Comparison of ENCODE assay signal across 9 cellular contexts in the genomic region with DNA sequence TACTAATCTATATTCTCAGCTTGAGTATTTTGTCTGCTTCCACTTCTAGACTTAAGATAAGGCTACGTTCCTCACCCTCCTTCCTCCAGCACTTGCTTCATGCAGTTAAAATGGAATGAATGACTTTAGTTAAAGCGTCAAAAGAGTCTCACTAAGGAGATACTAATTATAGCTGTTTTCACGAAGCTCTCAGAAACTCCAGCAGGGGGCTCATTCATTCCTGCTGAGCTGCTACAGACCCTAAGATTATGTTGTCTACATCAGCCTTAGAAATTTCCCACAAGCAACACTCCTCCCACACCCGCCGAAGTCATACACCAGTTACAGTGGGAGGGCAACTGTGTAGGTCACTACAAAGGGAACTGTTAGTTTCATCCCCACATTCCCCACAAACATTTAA. TPM values are rescaled to one million over a fixed set of nuclear protein-coding genes. Genes with fewer than 3 reads are reported as not detected.
DNase-seq lines count a peak whose midpoint lies in the region; ATAC-seq, FAIRE-seq and TF ChIP-seq lines count a peak whose summit lies in the region.
"Had no signal": no experiment of that assay in that cellular context is flagged by ENCODE, and none has a peak within 500 bp of the region (broad histone marks: within the 10 kb centered on the region; RNA-seq: fewer than 3 reads in every experiment).

No MANE protein-coding gene starts in this region.

- peak; percentile 75 for TF ChIP-seq CTCF in NB4 (IDR thresholded peaks at IDR 0.05; ENCODE audit: low read depth, low read length)
- TF ChIP-seq CTCF in bronchial epithelial cell (IDR thresholded peaks at IDR 0.05; ENCODE audit: insufficient read depth, low read length, severe bottlenecking), result peak; percentile 17
- TF ChIP-seq CTCF in omental fat pad (IDR thresholded peaks at IDR 0.05), result no peak

- no peaks in the 10 kb centered on the region for H3K27me3 ChIP-seq in bronchial epithelial cell (ENCODE audit: control insufficient read depth, insufficient read depth, low read length)

- peak; percentile 8 for DNase-seq in NCI-H2171 treated with DMSO at 0.1 percent for 48 hours (lab: John Stamatoyannopoulos, UW)
- no peak for DNase-seq in NCI-H2171 (lab: John Stamatoyannopoulos, UW)
- DNase-seq in NB4 (ENCODE audit: low read depth), result peak; percentile 77
- peak; percentile 28 for DNase-seq in bronchial epithelial cell (ENCODE audit: low read depth)
- DNase-seq in omental fat pad (ENCODE audit: low spot score), result no peak
- DNase-seq in NCI-H146 treated with DMSO at 0.1 percent for 48 hours (lab: John Stamatoyannopoulos, UW; ENCODE audit: unreplicated experiment), result no peak
- DNase-seq in OCI-M2 (lab: John Stamatoyannopoulos, UW; ENCODE audit: unreplicated experiment), result no peak
- DNase-seq: effector memory CD8-positive, alpha-beta T cell had no signal

- ATAC-seq in omental fat pad (ENCODE audit: low FRiP score) (peak; percentile 38), GM19035 (IDR thresholded peaks at IDR 0.05; ENCODE audit: unreplicated experiment) (no peak)
- ATAC-seq: effector memory CD8-positive, alpha-beta T cell had no signal

- FAIRE-seq in bronchial epithelial cell (lab: Jason Lieb, UNC), result no peak

- TF ChIP-seq POLR2A in NB4 (IDR thresholded peaks at IDR 0.05; ENCODE audit: extremely low read depth, insufficient read length), result no peak

- H3K4me3 ChIP-seq in NB4 (ENCODE audit: low read depth, low read length), result no peak overlapping the region
- H3K4me3 ChIP-seq in bronchial epithelial cell (ENCODE audit: low read depth, low read length), result no peak overlapping the region

- H3K36me3 ChIP-seq in bronchial epithelial cell (ENCODE audit: control insufficient read depth, insufficient read depth, low read length), result no peaks in the 10 kb centered on the region

RNA-seq across cellular contexts. Expression of gene KIFC3, which starts 57.0 kb away (rescaled TPM):
- total RNA-seq in bronchial epithelial cell (34.8 and 35.8 TPM in 2 replicates), omental fat pad (10 to 100 TPM; 41.5 to 96.9 (median 58.9) TPM)

Comparison
In these comparisons a context has a peak if more than half of its experiments do, and no peak if none do; other contexts are left out.
1. DNase-seq: peak in NCI-H2171 treated with DMSO at 0.1 percent for 48 hours (single experiment), NB4 (single experiment) and bronchial epithelial cell (single experiment); none in NCI-H2171 (single experiment), omental fat pad (single experiment), NCI-H146 treated with DMSO at 0.1 percent for 48 hours (single experiment) and OCI-M2 (single experiment).
2. CTCF ChIP-seq: peak in NB4 (single experiment) and bronchial epithelial cell (single experiment); none in omental fat pad (0 of 3).